In the genomic region with DNA sequence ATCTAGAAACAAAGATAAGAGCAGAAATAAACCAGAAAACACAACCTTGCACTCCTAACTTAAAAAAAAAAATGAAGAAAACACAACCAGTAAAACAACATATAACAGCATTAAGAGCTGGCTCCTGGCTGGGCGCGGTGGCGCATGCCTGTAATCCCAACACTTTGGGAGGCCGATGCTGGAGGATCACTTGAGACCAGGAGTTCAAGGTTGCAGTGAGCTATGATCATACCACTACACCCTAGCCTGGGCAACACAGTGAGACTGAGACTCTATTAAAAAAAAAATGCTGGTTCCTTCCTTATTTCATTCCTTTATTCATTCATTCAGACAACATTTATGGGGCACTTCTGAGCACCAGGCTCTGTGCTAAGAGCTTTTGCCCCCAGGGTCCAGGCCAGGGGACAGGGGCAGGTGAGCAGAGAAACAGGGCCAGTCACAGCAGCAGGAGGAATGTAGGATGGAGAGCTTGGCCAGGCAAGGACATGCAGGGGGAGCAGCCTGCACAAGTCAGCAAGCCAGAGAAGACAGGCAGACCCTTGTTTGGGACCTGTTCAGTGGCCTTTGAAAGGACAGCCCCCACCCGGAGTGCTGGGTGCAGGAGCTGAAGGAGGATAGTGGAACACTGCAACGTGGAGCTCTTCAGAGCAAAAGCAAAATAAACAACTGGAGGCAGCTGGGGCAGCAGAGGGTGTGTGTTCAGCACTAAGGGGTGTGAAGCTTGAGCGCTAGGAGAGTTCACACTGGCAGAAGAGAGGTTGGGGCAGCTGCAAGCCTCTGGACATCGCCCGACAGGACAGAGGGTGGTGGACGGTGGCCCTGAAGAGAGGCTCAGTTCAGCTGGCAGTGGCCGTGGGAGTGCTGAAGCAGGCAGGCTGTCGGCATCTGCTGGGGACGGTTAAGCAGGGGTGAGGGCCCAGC, we compare ENCODE assay signal across 1 cellular context.
TF ChIP-seq lines count a peak whose summit lies in the region.

No MANE protein-coding gene starts in this region.

TF ChIP-seq in H1, 55 proteins besides CTCF, POLR2A, EP300 and RAD21:
- TF ChIP-seq BRCA1 (IDR thresholded peaks at IDR 0.05; ENCODE audit: low read depth, low read length) (no peak), POLR2AphosphoS5 (IDR thresholded peaks at IDR 0.05; ENCODE audit: low read depth, low read length) (no peak), PHF8 (conservative IDR thresholded peaks at IDR 0.05; ENCODE audit: low read depth, low read length) (no peak), CBX5 (IDR thresholded peaks at IDR 0.05; ENCODE audit: low read depth, low read length) (no peak), SIN3A (conservative IDR thresholded peaks at IDR 0.05 in 1 of 2, IDR thresholded peaks at IDR 0.05 in 1 of 2; ENCODE audit: low read depth in 1 of 2, low read length in 2 of 2) (no peak), NANOG (IDR thresholded peaks at IDR 0.05; ENCODE audit: insufficient read depth, low read depth, low read length, poor library complexity, severe bottlenecking) (no peak), POU5F1 (IDR thresholded peaks at IDR 0.05; ENCODE audit: low read depth, low read length) (no peak), EZH2 (IDR thresholded peaks at IDR 0.05; ENCODE audit: low read depth, low read length, severe bottlenecking) (no peak), GTF2F1 (IDR thresholded peaks at IDR 0.05; ENCODE audit: borderline replicate concordance, low read depth, low read length) (no peak), SIRT6 (IDR thresholded peaks at IDR 0.05; ENCODE audit: low read length) (no peak), SIX5 (IDR thresholded peaks at IDR 0.05; ENCODE audit: low read depth, low read length) (no peak), CREB1 (IDR thresholded peaks at IDR 0.05) (no peak), SP2 (IDR thresholded peaks at IDR 0.05; ENCODE audit: low read length) (no peak), RFX5 (IDR thresholded peaks at IDR 0.05; ENCODE audit: borderline replicate concordance, low read depth, low read length) (no peak), NRF1 (IDR thresholded peaks at IDR 0.05; ENCODE audit: low read depth, low read length) (no peak)
- TF ChIP-seq, protein P1, sequence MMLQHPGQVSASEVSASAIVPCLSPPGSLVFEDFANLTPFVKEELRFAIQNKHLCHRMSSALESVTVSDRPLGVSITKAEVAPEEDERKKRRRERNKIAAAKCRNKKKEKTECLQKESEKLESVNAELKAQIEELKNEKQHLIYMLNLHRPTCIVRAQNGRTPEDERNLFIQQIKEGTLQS (IDR thresholded peaks at IDR 0.05; ENCODE audit: insufficient read depth, low read depth, low read length): no peak
